ENCODE assay signal across 27 cellular contexts in the genomic region with DNA sequence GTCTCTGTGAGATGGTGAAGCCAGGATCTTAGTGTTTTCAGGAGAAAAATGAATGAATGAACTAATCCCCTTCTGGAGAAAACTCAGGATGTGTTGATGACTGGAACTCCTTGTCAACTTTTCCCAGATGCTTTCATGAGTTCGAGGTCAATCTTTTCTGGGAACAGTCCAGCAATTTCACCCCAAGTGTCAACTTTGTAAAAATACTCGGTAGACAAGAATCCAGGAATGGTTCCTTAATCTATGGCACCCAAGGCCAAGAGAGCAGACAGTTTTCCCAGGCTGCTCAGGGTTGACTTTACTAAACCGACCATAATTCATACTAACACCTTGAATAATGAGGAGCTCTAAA. TPM values are rescaled to one million over a fixed set of nuclear protein-coding genes. Genes with fewer than 3 reads are reported as not detected.
DNase-seq lines count a peak whose midpoint lies in the region; ATAC-seq, FAIRE-seq and TF ChIP-seq lines count a peak whose summit lies in the region.
"Had no signal": no experiment of that assay in that cellular context is flagged by ENCODE, and none has a peak within 500 bp of the region (broad histone marks: within the 10 kb centered on the region; RNA-seq: fewer than 3 reads in every experiment).

No MANE protein-coding gene starts in this region.

- no peak for TF ChIP-seq POLR2A in A549 (IDR thresholded peaks at IDR 0.05; ENCODE audit: low read length)

- peak overlapping the region; percentile 48; the same call in 1 of the 2 replicates for H3K27ac Mint-ChIP-seq in HFFc6
- H3K27ac Mint-ChIP-seq: CD8-positive, alpha-beta T cell; effector memory CD8-positive, alpha-beta T cell; stimulated activated naive B cell treated with anti-CD40 and anti-IgM and Interleukin-4, amounts not matched to agents 10 μg/mL and 1 μg/mL and 100 μg/mL, for 72 hours had no signal

- no TSS peak for BruUV-seq in A673 (replicated peaks; lab: Mats Ljungman, UMichigan)

- H3K23ac ChIP-seq in trophoblast cell (ENCODE audit: low read length): no peak overlapping the region

- CTCF ChIA-PET in A549 (lab: Yijun Ruan, JAX) (interaction anchor here (0.5 to 2.3 kb wide), 6 partner anchors 9 to 588 kb away, joined by 3 to 11 read pairs (median 4); no protein-coding TSS in a partner anchor), A673 (lab: Charles Lee) (no interaction called here)

- H3K4me2 ChIP-seq in A549: peak overlapping the region; percentile 49
- H3K4me2 ChIP-seq in trophoblast cell (ENCODE audit: low read length): no peak overlapping the region

- H3K27ac ChIP-seq in A549: peak overlapping the region in 1 of 2 experiments; percentile 58; a peak in 2 of 6 replicates
- peak overlapping the region; percentile 53 to 81 for H3K27ac ChIP-seq in coronary artery
- H3K27ac ChIP-seq in trophoblast cell (ENCODE audit: low read depth, low read length): peak overlapping the region; percentile 100
- H3K27ac ChIP-seq in A673 (ENCODE audit: low read depth, low read length, poor library complexity, severe bottlenecking): no peak overlapping the region
- H3K27ac ChIP-seq: right lobe of liver had no signal

- H4K8ac ChIP-seq in trophoblast cell (ENCODE audit: low read depth, low read length): peak overlapping the region; percentile 51

- H3K27me3 ChIP-seq in trophoblast cell (ENCODE audit: insufficient read depth, low read length): no peaks in the 10 kb centered on the region
- H3K27me3 ChIP-seq in A673 (replicated peaks; ENCODE audit: insufficient read depth, low read depth, low read length, poor library complexity): no peaks in the 10 kb centered on the region
- H3K27me3 ChIP-seq: right lobe of liver had no signal

- DNase-seq in A549 (ENCODE audit: low read depth in 1 of 2, low spot score in 1 of 2) (no peak), HFFc6 (no peak), coronary artery (ENCODE audit: low spot score) (no peak), trophoblast cell (no peak), C1 segment of cervical spinal cord (lab: John Stamatoyannopoulos, UW) (no peak), DMS53 (lab: John Stamatoyannopoulos, UW) (no peak), A673 (ENCODE audit: low spot score) (no peak)
- DNase-seq: activated CD4-positive, CD25-positive, alpha-beta regulatory T cell; activated naive CD4-positive, alpha-beta T cell treated with Interleukin-2 at 50 U/mL for 16 hours; activated T-cell treated with anti-CD3 and anti-CD28 coated beads, Interleukin-2, amount 50 U/mL, for 4 hours; CD8-positive, alpha-beta T cell; cerebellar nuclear complex; effector memory CD8-positive, alpha-beta T cell; esophagus squamous epithelium; NCI-H1092 treated with DMSO at 0.1 percent for 48 hours; NCI-H2081; right lobe of liver; RPMI8226; stimulated activated CD4-positive, alpha-beta T cell treated with anti-CD3 and anti-CD28 coated beads, Interleukin-1b, Interleukin-23, amount 100 ng/mL, for 48 hours; stimulated activated naive B cell treated with anti-CD40 and anti-IgM and Interleukin-4, amounts not matched to agents 10 μg/mL and 1 μg/mL and 100 μg/mL, for 72 hours had no signal

- H2BK120ac ChIP-seq in trophoblast cell (ENCODE audit: insufficient read depth, low read length, poor library complexity): peak overlapping the region; percentile 100

- H3K9me3 ChIP-seq in A549: no peaks in the 10 kb centered on the region
- H3K9me3 ChIP-seq in trophoblast cell (ENCODE audit: insufficient read depth, low read depth, low read length): no peaks in the 10 kb centered on the region
- H3K9me3 ChIP-seq in A673 (ENCODE audit: low read depth, low read length, poor library complexity, severe bottlenecking): peaks cover 3% of the 10 kb centered on the region
- H3K9me3 ChIP-seq: esophagus squamous epithelium, mucosa of descending colon, right lobe of liver had no signal

- TF ChIP-seq RAD21 in A549 (conservative IDR thresholded peaks at IDR 0.05 in 1 of 2, IDR thresholded peaks at IDR 0.05 in 1 of 2): no peak

- H4K91ac ChIP-seq in trophoblast cell (ENCODE audit: low read depth, low read length): peak overlapping the region; percentile 99

- peak overlapping the region; percentile 31 for H2AK5ac ChIP-seq in trophoblast cell (ENCODE audit: low read length)

- TF ChIP-seq EP300 in A549 (IDR thresholded peaks at IDR 0.05): no peak

- H3K14ac ChIP-seq in trophoblast cell (ENCODE audit: low read length): peak overlapping the region; percentile 90

- 57% methylated on average over 3 of the region's 3 CpGs for WGBS in A549 (ENCODE audit: missing lambda C conversion rate)
- WGBS in trophoblast cell (ENCODE audit: extremely low coverage, insufficient coverage, insufficient read length): no CpG with 5 or more reads among the region's 3 CpGs

- H3K9me3 Mint-ChIP-seq in HFFc6: no peaks in the 10 kb centered on the region
- H3K9me3 Mint-ChIP-seq: activated T-cell treated with anti-CD3 and anti-CD28 coated beads, Interleukin-2, amount 50 U/mL, for 4 hours had no signal

- H2AFZ ChIP-seq in trophoblast cell (ENCODE audit: insufficient read depth, low read length, poor library complexity): no peak overlapping the region

- H3K79me2 ChIP-seq in trophoblast cell (ENCODE audit: control insufficient read depth, insufficient read depth, low read length, poor library complexity): peaks cover 15% of the 10 kb centered on the region

- H3K4me1 ChIP-seq in A549: peaks cover 28% of the 10 kb centered on the region
- peaks cover 10 to 25% of the 10 kb centered on the region in 2 experiments for H3K4me1 ChIP-seq in trophoblast cell (ENCODE audit: control insufficient read depth in 1 of 2, insufficient read depth in 2 of 2, low read length in 2 of 2)
- peaks cover 37% of the 10 kb centered on the region for H3K4me1 ChIP-seq in A673 (ENCODE audit: insufficient read depth, low read length, poor library complexity, severe bottlenecking)
- H3K4me1 ChIP-seq: esophagus squamous epithelium, right lobe of liver had no signal

- H2BK12ac ChIP-seq in trophoblast cell (ENCODE audit: low read length): peak overlapping the region; percentile 67

- no peak overlapping the region for H3K4me3 ChIP-seq in A549
- no peak overlapping the region for H3K4me3 ChIP-seq in coronary artery
- no peak overlapping the region for H3K4me3 ChIP-seq in trophoblast cell (ENCODE audit: low read depth, low read length)
- no peak overlapping the region for H3K4me3 ChIP-seq in A673 (ENCODE audit: low read depth, low read length, poor library complexity, severe bottlenecking)
- H3K4me3 ChIP-seq: esophagus squamous epithelium, mucosa of descending colon, right lobe of liver had no signal

- H3K36me3 ChIP-seq in trophoblast cell (ENCODE audit: control insufficient read depth in 1 of 2, insufficient read depth in 2 of 2, low read length in 2 of 2) (no peaks in the 10 kb centered on the region), A673 (ENCODE audit: insufficient read depth, low read length, poor library complexity, severe bottlenecking) (no peaks in the 10 kb centered on the region)
- H3K36me3 ChIP-seq: esophagus squamous epithelium, right lobe of liver had no signal

- H3K79me1 ChIP-seq in trophoblast cell (ENCODE audit: low read length): peaks cover 53% of the 10 kb centered on the region

- peak overlapping the region; percentile 100 for H2BK5ac ChIP-seq in trophoblast cell (ENCODE audit: low read depth, low read length, poor library complexity)

- H3K4me1 Mint-ChIP-seq in HFFc6 (ENCODE audit: low read depth): peaks cover 35% of the 10 kb centered on the region
- H3K4me1 Mint-ChIP-seq: stimulated activated naive B cell treated with anti-CD40 and anti-IgM and Interleukin-4, amounts not matched to agents 10 μg/mL and 1 μg/mL and 100 μg/mL, for 72 hours had no signal

- FAIRE-seq in A549 (lab: Jason Lieb, UNC): no peak

- no peak for TF ChIP-seq CTCF in A549 (IDR thresholded peaks at IDR 0.05)
- TF ChIP-seq CTCF in HFFc6 (IDR thresholded peaks at IDR 0.05): no peak
- no peak for TF ChIP-seq CTCF in coronary artery (IDR thresholded peaks at IDR 0.05)
- TF ChIP-seq CTCF in A673 (conservative IDR thresholded peaks at IDR 0.05; ENCODE audit: low read depth, low read length): no peak

- no peak overlapping the region for H3K9ac ChIP-seq in trophoblast cell (ENCODE audit: low read length)

- no peaks in the 10 kb centered on the region for H3K36me3 Mint-ChIP-seq in HFFc6 (ENCODE audit: low read depth)
- H3K36me3 Mint-ChIP-seq: CD8-positive, alpha-beta T cell; stimulated activated naive B cell treated with anti-CD40 and anti-IgM and Interleukin-4, amounts not matched to agents 10 μg/mL and 1 μg/mL and 100 μg/mL, for 72 hours had no signal

- H4K12ac ChIP-seq in trophoblast cell (ENCODE audit: low read depth, low read length): no peak overlapping the region

- intact Hi-C loops in A673 (cut with micrococcal nuclease; ENCODE audit: unreplicated experiment): no loop called here

- H3K4me3 Mint-ChIP-seq in HFFc6: no peak overlapping the region; the same call in 1 of the 2 replicates
- H3K4me3 Mint-ChIP-seq: activated T-cell treated with anti-CD3 and anti-CD28 coated beads, Interleukin-2, amount 50 U/mL, for 4 hours; CD8-positive, alpha-beta T cell; effector memory CD8-positive, alpha-beta T cell; stimulated activated naive B cell treated with anti-CD40 and anti-IgM and Interleukin-4, amounts not matched to agents 10 μg/mL and 1 μg/mL and 100 μg/mL, for 72 hours had no signal

- POLR2A ChIA-PET in A549 (lab: Yijun Ruan, JAX) (no interaction called here), A673 (lab: Charles Lee; ENCODE audit: low non-redundant PET) (no interaction called here)

- H3K18ac ChIP-seq in trophoblast cell (ENCODE audit: low read length): peak overlapping the region; percentile 26

- ATAC-seq in A549: no peak
- no peak for ATAC-seq in GM19023 (IDR thresholded peaks at IDR 0.05; ENCODE audit: unreplicated experiment)
- ATAC-seq: activated T-cell treated with anti-CD3 and anti-CD28 coated beads, Interleukin-2, amount 50 U/mL, for 4 hours; CD8-positive, alpha-beta T cell; effector memory CD8-positive, alpha-beta T cell; right lobe of liver; stimulated activated naive B cell treated with anti-CD40 and anti-IgM and Interleukin-4, amounts not matched to agents 10 μg/mL and 1 μg/mL and 100 μg/mL, for 72 hours had no signal

- H3K27me3 Mint-ChIP-seq in HFFc6 (ENCODE audit: insufficient read depth): peaks cover 20% of the 10 kb centered on the region

- peak overlapping the region; percentile 68 for H3K4ac ChIP-seq in trophoblast cell (ENCODE audit: low read depth, low read length)

TF ChIP-seq in A549, 52 proteins besides CTCF, POLR2A, EP300 and RAD21 (continues in another document):
- no peak for TF ChIP-seq HOXB13 (CRISPR knock-in tag; IDR thresholded peaks at IDR 0.05; ENCODE audit: low read depth)
- TF ChIP-seq KDM1A (IDR thresholded peaks at IDR 0.05; ENCODE audit: low read depth): no peak
- no peak for TF ChIP-seq EHF (CRISPR knock-in tag; IDR thresholded peaks at IDR 0.05)
- no peak for TF ChIP-seq CHD2 (IDR thresholded peaks at IDR 0.05; ENCODE audit: low read length, partially characterized antibody)

RNA-seq across cellular contexts. Expression of gene LYZL1, which starts 31.1 kb away (rescaled TPM):
- polyA plus RNA-seq in A549 (2011; rRNA removed): not detected in 2 replicates
- polyA plus RNA-seq in A549 (2012; cell fraction: cytosol; rRNA removed): not detected in 2 replicates
- polyA plus RNA-seq in A549 (2012; cell fraction: nucleus; rRNA removed): not detected in 2 replicates
- polyA plus RNA-seq in A549 (2017; fragmentation: RNase III; extraction: RNeasy Plus Mini Kit Qiagen cat#74134 plus additional on column Dnase treatment): not detected in 3 replicates
- not detected in 2 replicates for polyA minus RNA-seq in A549 (2011; rRNA and poly(A)+ RNA removed)
- not detected for total RNA-seq in HFFc6 (2021; fragmentation: NEBNext Ultra II Directional; extraction: Animal tissue kit (Norgen Biotek cat#: 25700))
- 0.05 and 0.07 TPM in 2 replicates for polyA plus RNA-seq in trophoblast cell (2013)
- not detected in 2 replicates for total RNA-seq in A673 (2021)
- total RNA-seq: activated T-cell treated with anti-CD3 and anti-CD28 coated beads, Interleukin-2, amount 50 U/mL, for 4 hours; CD8-positive, alpha-beta T cell; esophagus squamous epithelium; H4; HT1080; LHCN-M2; mucosa of descending colon; NCI-H460; right lobe of liver had no signal
- polyA plus RNA-seq: thymus had no signal
